5 cellular contexts compared by ENCODE assay signal in genomic region chr4:154186035-154186434, GRCh38.
"Had no signal": no experiment of that assay in that cellular context is flagged by ENCODE, and none has a peak within 500 bp of the region (broad histone marks: within the 10 kb centered on the region; RNA-seq: fewer than 3 reads in every experiment).

No MANE protein-coding gene starts in this region.

- ATAC-seq: GM23338, K562 had no signal

- H3K27ac Mint-ChIP-seq: GM23338, H9 had no signal

- DNase-seq: H9, HCEC 1CT, IMR-90 had no signal

- H3K9me3 Mint-ChIP-seq: GM23338, H9 had no signal

- H3K4me3 ChIP-seq: GM23338, K562 had no signal

- H3K4me3 Mint-ChIP-seq: GM23338, H9 had no signal
